In genomic region chr2:174610243-174610995, GRCh38 we compare ENCODE assay signal across 11 cellular contexts. TPM values are rescaled to one million over a fixed set of nuclear protein-coding genes. Genes with fewer than 3 reads are reported as not detected.
DNase-seq lines count a peak whose midpoint lies in the region; ATAC-seq and TF ChIP-seq lines count a peak whose summit lies in the region.
"Had no signal": no experiment of that assay in that cellular context is flagged by ENCODE, and none has a peak within 500 bp of the region (broad histone marks: within the 10 kb centered on the region; RNA-seq: fewer than 3 reads in every experiment).

No MANE protein-coding gene starts in this region.

- no peaks in the 10 kb centered on the region for H3K27me3 ChIP-seq in aorta (ENCODE audit: control insufficient read depth in 1 of 2, insufficient read depth in 2 of 2, low read length in 1 of 2)

- H3K36me3 Mint-ChIP-seq in activated naive CD4-positive, alpha-beta T cell treated with anti-CD3 and anti-CD28 coated beads, Interleukin-2, amount 50 U/mL, for 24 hours, result peaks cover 10% of the 10 kb centered on the region

- intact Hi-C loops in aorta (cut with DNase I), result no loop called here

- H3K4me3 Mint-ChIP-seq in activated naive CD4-positive, alpha-beta T cell treated with anti-CD3 and anti-CD28 coated beads, Interleukin-2, amount 50 U/mL, for 24 hours, result peak overlapping the region; percentile 27

- no peak for TF ChIP-seq CTCF in fibroblast of mammary gland (conservative IDR thresholded peaks at IDR 0.05; ENCODE audit: control insufficient read depth, insufficient read depth, low read depth, low read length)

- H3K4me3 ChIP-seq in fibroblast of mammary gland (ENCODE audit: control insufficient read depth, low read depth, low read length), result no peak overlapping the region
- no peak overlapping the region for H3K4me3 ChIP-seq in aorta (ENCODE audit: low read length in 2 of 2)
- H3K4me3 ChIP-seq: thoracic aorta had no signal

- peak overlapping the region; percentile 99 for H3K27ac Mint-ChIP-seq in activated naive CD4-positive, alpha-beta T cell treated with anti-CD3 and anti-CD28 coated beads, Interleukin-2, amount 50 U/mL, for 24 hours

- H3K27me3 Mint-ChIP-seq in activated naive CD4-positive, alpha-beta T cell treated with anti-CD3 and anti-CD28 coated beads, Interleukin-2, amount 50 U/mL, for 24 hours, result no peaks in the 10 kb centered on the region

- ATAC-seq in aorta (ENCODE audit: low FRiP score), result peak; percentile 56
- ATAC-seq in HG02970 (IDR thresholded peaks at IDR 0.05; ENCODE audit: low FRiP score, unreplicated experiment), result no peak
- no peak for ATAC-seq in HG02973 (IDR thresholded peaks at IDR 0.05; ENCODE audit: unreplicated experiment)
- ATAC-seq in GM18870 (IDR thresholded peaks at IDR 0.05; ENCODE audit: unreplicated experiment), result no peak

- peaks cover 0 to 2% of the 10 kb centered on the region in 2 donors for H3K36me3 ChIP-seq in aorta (ENCODE audit: control insufficient read depth in 1 of 2, insufficient read depth in 2 of 2, low read length in 1 of 2)
- H3K36me3 ChIP-seq: thoracic aorta had no signal

- peaks cover 5 to 12% of the 10 kb centered on the region in 2 donors for H3K4me1 ChIP-seq in aorta (ENCODE audit: control insufficient read depth in 1 of 2, insufficient read depth in 2 of 2, low read length in 2 of 2)

- H3K9me3 Mint-ChIP-seq in activated naive CD4-positive, alpha-beta T cell treated with anti-CD3 and anti-CD28 coated beads, Interleukin-2, amount 50 U/mL, for 24 hours, result no peaks in the 10 kb centered on the region

- H3K9me3 ChIP-seq in aorta (ENCODE audit: control insufficient read depth, low read length), result no peaks in the 10 kb centered on the region
- H3K9me3 ChIP-seq: thoracic aorta had no signal

- WGBS in aorta, 2 donors, result 54 to 63% methylated on average over 7 of the region's 7 CpGs

- H3K4me1 Mint-ChIP-seq in activated naive CD4-positive, alpha-beta T cell treated with anti-CD3 and anti-CD28 coated beads, Interleukin-2, amount 50 U/mL, for 24 hours, result peaks cover 97% of the 10 kb centered on the region

- DNase-seq in activated naive CD4-positive, alpha-beta T cell treated with anti-CD3 and anti-CD28 coated beads, Interleukin-2, amount 50 U/mL, for 16 hours, result no peak
- DNase-seq in OCI-M1 (lab: John Stamatoyannopoulos, UW), result peak; percentile 73
- peak; percentile 61 for DNase-seq in fibroblast of mammary gland (ENCODE audit: low read depth)
- DNase-seq in aorta, result no peak
- DNase-seq: activated CD4-positive, alpha-beta T cell treated with anti-CD3 and anti-CD28 coated beads, Interleukin-2, amount 50 U/mL, for 1 hour had no signal

- peak overlapping the region in 1 of 2 donors; percentile 10 for H3K27ac ChIP-seq in aorta (ENCODE audit: low read depth in 1 of 2, low read length in 2 of 2)
- H3K27ac ChIP-seq: C4-2B, thoracic aorta had no signal

RNA-seq across cellular contexts. Expression of gene WIPF1, which starts 12.8 kb away (rescaled TPM):
- total RNA-seq in aorta, result 100 to 1,000 TPM; 107 to 118 TPM
- 10 to 100 TPM; 40.9 to 51.7 TPM for polyA plus RNA-seq in aorta

Comparison
In these comparisons a context has a peak if more than half of its experiments do, and no peak if none do; other contexts are left out.
1. DNase-seq: peak in OCI-M1 (single experiment) and fibroblast of mammary gland (single experiment); none in activated naive CD4-positive, alpha-beta T cell treated with anti-CD3 and anti-CD28 coated beads, Interleukin-2, amount 50 U/mL, for 16 hours (single experiment) and aorta (0 of 2).